ENCODE assay signal across 14 cellular contexts in the genomic region with DNA sequence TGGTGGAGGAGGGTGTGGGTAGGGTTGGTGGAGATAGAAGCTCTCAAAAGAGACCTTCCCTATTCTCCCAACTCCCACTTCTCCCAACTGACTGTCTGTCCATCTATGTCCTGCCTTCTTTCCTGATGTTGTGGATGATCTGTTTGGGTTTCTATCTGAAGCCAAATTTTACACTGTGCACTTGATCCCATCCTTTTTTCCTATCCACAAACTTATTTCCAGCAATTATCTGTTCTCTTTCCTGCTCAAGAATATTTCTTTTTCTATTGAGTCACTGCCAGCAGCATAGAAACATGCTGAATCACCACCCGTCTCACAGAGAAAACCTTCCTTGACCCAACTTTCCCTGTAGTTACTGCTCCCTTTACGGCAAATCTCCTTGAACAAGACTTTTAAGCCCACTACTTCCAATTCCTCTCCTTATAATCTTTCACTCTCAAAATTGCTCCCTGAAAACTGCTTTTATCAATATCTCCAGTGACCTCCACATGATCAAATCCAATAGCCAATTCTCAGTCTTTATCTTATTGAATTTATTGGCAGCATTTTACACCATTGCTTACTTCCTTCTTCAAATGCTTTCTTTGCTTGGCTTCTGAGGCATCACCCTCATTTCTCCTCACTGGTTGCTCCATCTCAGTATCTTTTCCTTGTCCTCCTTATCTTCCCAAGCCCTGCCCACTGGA.
A peak's percentile ranks its signal among the peaks of the same experiment; 100 is the strongest.
DNase-seq lines count a peak whose midpoint lies in the region; ATAC-seq, FAIRE-seq and TF ChIP-seq lines count a peak whose summit lies in the region.
"Had no signal": no experiment of that assay in that cellular context is flagged by ENCODE, and none has a peak within 500 bp of the region (broad histone marks: within the 10 kb centered on the region; RNA-seq: fewer than 3 reads in every experiment).

No MANE protein-coding gene starts in this region.

- H3K36me3 ChIP-seq in keratinocyte (ENCODE audit: control insufficient read depth in 2 of 2, extremely low read depth in 1 of 2, insufficient read depth in 2 of 2, low read length in 2 of 2) = no peaks in the 10 kb centered on the region
- H3K36me3 ChIP-seq: lower lobe of right lung, right lobe of liver had no signal

- no peaks in the 10 kb centered on the region for H3K79me2 ChIP-seq in keratinocyte (ENCODE audit: control insufficient read depth, insufficient read depth, low read length)

- FAIRE-seq in A549 (lab: Jason Lieb, UNC) (no peak), HTR-8/SVneo (lab: Jason Lieb, UNC) (no peak), keratinocyte (lab: Jason Lieb, UNC) (peak; percentile 90)

- in situ Hi-C loops in astrocyte of the spinal cord (cut with HindIII; ENCODE audit: low sequenced_read_pairs) = no loop called here

- H3K4me1 ChIP-seq in A549 = peaks cover 20% of the 10 kb centered on the region
- H3K4me1 ChIP-seq in keratinocyte (ENCODE audit: control insufficient read depth, extremely low read depth, insufficient read depth, low read length) = peaks cover 39% of the 10 kb centered on the region
- H3K4me1 ChIP-seq: lower lobe of right lung had no signal

- TF ChIP-seq CTCF in A549 (IDR thresholded peaks at IDR 0.05) = no peak
- TF ChIP-seq CTCF in astrocyte of the spinal cord (IDR thresholded peaks at IDR 0.05; ENCODE audit: low read depth, low read length) = no peak
- no peak for TF ChIP-seq CTCF in keratinocyte (optimal IDR thresholded peaks at IDR 0.05 in 1 of 3, IDR thresholded peaks at IDR 0.05 in 1 of 3, conservative IDR thresholded peaks at IDR 0.05 in 1 of 3; ENCODE audit: extremely low read depth in 1 of 3, insufficient read depth in 2 of 3, low read length in 3 of 3)

- H3K9ac ChIP-seq in keratinocyte (ENCODE audit: control insufficient read depth, extremely low read depth, insufficient read depth, low read length) = peak overlapping the region; percentile 71

- dilution Hi-C loops in keratinocyte (cut with MboI; ENCODE audit: extremely low pct_ligation_motif_present, low sequenced_read_pairs) = no loop called here

- no peak for TF ChIP-seq RAD21 in A549 (conservative IDR thresholded peaks at IDR 0.05 in 1 of 2, IDR thresholded peaks at IDR 0.05 in 1 of 2)

- DNase-seq in A549 (ENCODE audit: low read depth in 1 of 2, low spot score in 1 of 2) (peak; percentile 13 to 42), HTR-8/SVneo (ENCODE audit: insufficient read length, low spot score) (peak; percentile 45), astrocyte of the spinal cord (ENCODE audit: low read depth, low spot score) (peak; percentile 94), keratinocyte (ENCODE audit: low read depth, low spot score) (no peak), HEK293T (ENCODE audit: extremely low spot score) (no peak), NCI-H510A (lab: John Stamatoyannopoulos, UW) (no peak)
- DNase-seq: C1 segment of cervical spinal cord; effector memory CD4-positive, alpha-beta T cell; lower lobe of right lung; NCI-H2081; right lobe of liver had no signal

- WGBS in A549 (ENCODE audit: missing lambda C conversion rate) = 0% methylated on average over 2 of the region's 2 CpGs

- H4K20me1 ChIP-seq in keratinocyte (ENCODE audit: control insufficient read depth, extremely low read depth, insufficient read depth, low read length) = no peaks in the 10 kb centered on the region

- no peaks in the 10 kb centered on the region for H3K9me3 ChIP-seq in A549
- H3K9me3 ChIP-seq in keratinocyte (ENCODE audit: control insufficient read depth, low read depth, low read length) = no peaks in the 10 kb centered on the region
- H3K9me3 ChIP-seq: lower lobe of right lung, right lobe of liver had no signal

- H3K4me2 ChIP-seq in A549 (peak overlapping the region; percentile 65), keratinocyte (ENCODE audit: control insufficient read depth, extremely low read depth, insufficient read depth, low read depth, low read length) (peak overlapping the region; percentile 84)
- H3K4me2 ChIP-seq: GM23338 had no signal

- TF ChIP-seq EP300 in A549 (IDR thresholded peaks at IDR 0.05) = no peak

- H3K4me3 ChIP-seq in A549 = no peak overlapping the region
- peak overlapping the region; percentile 5 for H3K4me3 ChIP-seq in astrocyte of the spinal cord (ENCODE audit: low read depth, low read length)
- peak overlapping the region in 2 of 3 experiments; percentile 31 to 41 for H3K4me3 ChIP-seq in keratinocyte (ENCODE audit: control insufficient read depth in 2 of 3, extremely low read depth in 1 of 3, insufficient read depth in 2 of 3, low read depth in 1 of 3, low read length in 3 of 3)
- H3K4me3 ChIP-seq: GM23338, lower lobe of right lung, right lobe of liver had no signal

- POLR2A ChIA-PET in A549 (lab: Yijun Ruan, JAX) = no interaction called here
- POLR2A ChIA-PET in HEK293T (lab: Yijun Ruan, JAX) = no interaction called here

- peak overlapping the region; percentile 69 to 94 for H3K27ac ChIP-seq in A549
- H3K27ac ChIP-seq in keratinocyte (ENCODE audit: control insufficient read depth, insufficient read depth, low read length) = peak overlapping the region; percentile 93
- H3K27ac ChIP-seq: lower lobe of right lung, right lobe of liver had no signal

- ATAC-seq in A549 (peak; percentile 78 to 80), GM19463 (IDR thresholded peaks at IDR 0.05; ENCODE audit: unreplicated experiment) (no peak), HG02970 (IDR thresholded peaks at IDR 0.05; ENCODE audit: low FRiP score, unreplicated experiment) (no peak)
- ATAC-seq: GM23338, lower lobe of right lung, right lobe of liver had no signal

- H2AFZ ChIP-seq in keratinocyte (ENCODE audit: control insufficient read depth, low read length) = peak overlapping the region; percentile 76
- H2AFZ ChIP-seq: GM23338 had no signal

- CTCF ChIA-PET in A549 (lab: Yijun Ruan, JAX) = interaction anchor here (1.4 to 4.9 kb wide), 3 partner anchors 84 to 313 kb away, joined by 5 to 27 read pairs (median 5); no protein-coding TSS in a partner anchor
- CTCF ChIA-PET in HEK293T (lab: Yijun Ruan, JAX) = no interaction called here

- no peaks in the 10 kb centered on the region for H3K9me1 ChIP-seq in keratinocyte (ENCODE audit: control insufficient read depth, extremely low read depth, insufficient read depth, low read length)

- H3K27me3 ChIP-seq in keratinocyte (ENCODE audit: control insufficient read depth, extremely low read depth, insufficient read depth, low read length) = no peaks in the 10 kb centered on the region
- H3K27me3 ChIP-seq: right lobe of liver had no signal

- no peak for TF ChIP-seq POLR2A in A549 (IDR thresholded peaks at IDR 0.05; ENCODE audit: low read length)

TF ChIP-seq in A549, 52 proteins besides CTCF, POLR2A, EP300 and RAD21:
- TF ChIP-seq ZC3H11A (IDR thresholded peaks at IDR 0.05) (no peak), FOSL2 (IDR thresholded peaks at IDR 0.05) (no peak), FOSL2 (CRISPR knock-in tag; IDR thresholded peaks at IDR 0.05) (0 out of 2 replicates have a peak, but pooled peaks have one; percentile 13), JUNB (IDR thresholded peaks at IDR 0.05) (no peak), HEYL (CRISPR knock-in tag; IDR thresholded peaks at IDR 0.05) (no peak), MAFK (IDR thresholded peaks at IDR 0.05; ENCODE audit: partially characterized antibody) (peak; percentile 60), ZNF302 (CRISPR knock-in tag; IDR thresholded peaks at IDR 0.05) (no peak), CEBPB (IDR thresholded peaks at IDR 0.05) (0 out of 4 replicates have a peak, but pooled peaks of 1 of the 2 experiments have one; percentile 1), MAZ (IDR thresholded peaks at IDR 0.05; ENCODE audit: borderline replicate concordance, low read depth, low read length) (no peak)

TF ChIP-seq in HEK293T, 16 proteins besides CTCF, POLR2A, EP300 and RAD21:
- TF ChIP-seq BHLHE40 (IDR thresholded peaks at IDR 0.05; ENCODE audit: borderline replicate concordance) (no peak), SUZ12 (IDR thresholded peaks at IDR 0.05) (no peak)

Comparison
In these comparisons a context has a peak if more than half of its experiments do, and no peak if none do; other contexts are left out.
1. ATAC-seq: peak in A549 (2 of 2); none in GM19463 (single experiment) and HG02970 (single experiment).
2. DNase-seq: peak in A549 (2 of 2), HTR-8/SVneo (single experiment) and astrocyte of the spinal cord (single experiment); none in keratinocyte (single experiment), HEK293T (single experiment) and NCI-H510A (single experiment).